Comparison of ENCODE assay signal across 8 cellular contexts in the genomic region with DNA sequence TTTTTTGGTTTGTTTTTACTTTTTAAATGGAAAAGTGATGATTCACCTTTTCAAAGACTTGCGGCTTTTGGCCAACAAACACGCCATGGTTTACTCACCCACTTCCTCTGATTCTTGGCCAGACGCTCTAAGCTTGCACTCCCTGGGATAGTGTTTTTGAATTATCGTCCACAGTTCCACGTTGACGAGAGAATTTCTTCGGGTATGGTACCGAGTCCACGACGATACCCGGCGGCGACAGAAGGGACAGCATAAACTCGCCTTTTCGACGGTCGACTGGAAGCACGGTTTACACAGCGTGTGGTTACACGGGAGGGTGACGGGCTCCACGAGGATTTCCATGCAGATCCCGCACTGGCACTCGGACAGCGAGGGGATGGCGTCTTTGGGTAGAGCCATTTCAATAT. TPM values are rescaled to one million over a fixed set of nuclear protein-coding genes. Genes with fewer than 3 reads are reported as not detected.
DNase-seq lines count a peak whose midpoint lies in the region; ATAC-seq and TF ChIP-seq lines count a peak whose summit lies in the region.

No MANE protein-coding gene starts in this region.

- peaks cover 16% of the 10 kb centered on the region for H3K4me1 ChIP-seq in OCI-LY7 (ENCODE audit: insufficient read depth, low read length, poor library complexity, severe bottlenecking)

- peaks cover 14% of the 10 kb centered on the region for H3K9me3 ChIP-seq in OCI-LY7 (ENCODE audit: low read length)

- no peaks in the 10 kb centered on the region for H3K27me3 Mint-ChIP-seq in activated T-cell treated with anti-CD3 and anti-CD28 coated beads, Interleukin-2, amount 50 U/mL, for 72 hours (ENCODE audit: low read depth)
- H3K27me3 Mint-ChIP-seq in naive B cell = no peaks in the 10 kb centered on the region

- H3K4me3 ChIP-seq in OCI-LY7 (ENCODE audit: low read depth, low read length, poor library complexity, severe bottlenecking) = peak overlapping the region; percentile 80

- H3K79me2 ChIP-seq in OCI-LY7 (ENCODE audit: insufficient read depth, low read depth, low read length) = peaks cover 55% of the 10 kb centered on the region

- no peaks in the 10 kb centered on the region for H3K9me2 ChIP-seq in OCI-LY7 (ENCODE audit: insufficient read depth, low read length)

- H3K4me1 Mint-ChIP-seq in activated T-cell treated with anti-CD3 and anti-CD28 coated beads, Interleukin-2, amount 50 U/mL, for 72 hours (ENCODE audit: low read depth) = peaks cover 37% of the 10 kb centered on the region
- H3K4me1 Mint-ChIP-seq in naive B cell = peaks cover 27 to 53% (median 50%) of the 10 kb centered on the region in 3 donors

- ATAC-seq in HG03108 (IDR thresholded peaks at IDR 0.05; ENCODE audit: unreplicated experiment) (peak; percentile 1), naive B cell (ENCODE audit: low read depth in 2 of 2) (peak; percentile 15 to 25)
- ATAC-seq in activated T-cell treated with anti-CD3 and anti-CD28 coated beads, Interleukin-2, amount 50 U/mL, for 72 hours (replicated peaks in 1 of 2) = peak; percentile 60 to 66
- ATAC-seq in stimulated activated naive CD8-positive, alpha-beta T cell treated with anti-CD3 and anti-CD28 coated beads, Interleukin-15, Interleukin-2, amounts not matched to agents 100 U/mL and 50 U/mL, for 24 hours = peak; percentile 40

- peak; percentile 26 to 62 for DNase-seq in NCI-H2081 (lab: John Stamatoyannopoulos, UW)
- no peak for DNase-seq in NCI-H2081 treated with DMSO at 0.1 percent for 48 hours (lab: John Stamatoyannopoulos, UW)
- DNase-seq in OCI-LY7 (ENCODE audit: low spot score) = peak; percentile 54
- DNase-seq in activated T-cell treated with anti-CD3 and anti-CD28 coated beads, Interleukin-2, amount 50 U/mL, for 72 hours = peak; percentile 69 to 79
- DNase-seq in fibroblast of gingiva (ENCODE audit: low read depth) = peak; percentile 75
- peak; percentile 15 for DNase-seq in naive B cell
- peak; percentile 53 for DNase-seq in stimulated activated naive CD8-positive, alpha-beta T cell treated with anti-CD3 and anti-CD28 coated beads, Interleukin-15, Interleukin-2, amounts not matched to agents 100 U/mL and 50 U/mL, for 24 hours

- H3K4me3 Mint-ChIP-seq in activated T-cell treated with anti-CD3 and anti-CD28 coated beads, Interleukin-2, amount 50 U/mL, for 72 hours = peak overlapping the region; percentile 85 to 97
- peak overlapping the region; percentile 93 to 100 (median 98) for H3K4me3 Mint-ChIP-seq in naive B cell

- H4K20me1 ChIP-seq in OCI-LY7 (ENCODE audit: insufficient read depth, low read length) = peaks cover 27% of the 10 kb centered on the region

- H2AFZ ChIP-seq in OCI-LY7 (ENCODE audit: low read length) = peak overlapping the region; percentile 58; the same call in 1 of the 2 replicates

- CTCF ChIA-PET in OCI-LY7 (lab: Charles Lee; ENCODE audit: unreplicated experiment) = no interaction called here

- no peak; the same call in 1 of the 2 replicates for TF ChIP-seq CTCF in OCI-LY7 (conservative IDR thresholded peaks at IDR 0.05; ENCODE audit: low read length)

- POLR2A ChIA-PET in OCI-LY7 (lab: Charles Lee) = no interaction called here

- H3K27ac Mint-ChIP-seq in activated T-cell treated with anti-CD3 and anti-CD28 coated beads, Interleukin-2, amount 50 U/mL, for 72 hours = peak overlapping the region; percentile 95
- H3K27ac Mint-ChIP-seq in naive B cell = peak overlapping the region; percentile 92 to 99 (median 96)

- H3K27ac ChIP-seq in OCI-LY7 (ENCODE audit: low read depth, low read length, poor library complexity, severe bottlenecking) = peak overlapping the region; percentile 91

- H3K36me3 Mint-ChIP-seq in activated T-cell treated with anti-CD3 and anti-CD28 coated beads, Interleukin-2, amount 50 U/mL, for 72 hours (ENCODE audit: insufficient read depth in 2 of 2) = peaks cover 18 to 36% of the 10 kb centered on the region in 2 donors
- peaks cover 5 to 10% of the 10 kb centered on the region in 2 donors for H3K36me3 Mint-ChIP-seq in naive B cell

- H3K4me2 ChIP-seq in OCI-LY7 (ENCODE audit: low read length) = peak overlapping the region; percentile 99

- peaks cover 3 to 6% of the 10 kb centered on the region in 2 donors for H3K9me3 Mint-ChIP-seq in activated T-cell treated with anti-CD3 and anti-CD28 coated beads, Interleukin-2, amount 50 U/mL, for 72 hours
- H3K9me3 Mint-ChIP-seq in naive B cell = peaks cover 3 to 16% (median 5%) of the 10 kb centered on the region in 7 donors

- BruUV-seq in OCI-LY7 (replicated peaks; lab: Mats Ljungman, UMichigan) = no TSS peak

- H3K36me3 ChIP-seq in OCI-LY7 (ENCODE audit: insufficient read depth, low read length) = peaks cover 34% of the 10 kb centered on the region

- intact Hi-C loops in OCI-LY7 (cut with micrococcal nuclease; ENCODE audit: unreplicated experiment) = loop anchor here (2.0 to 5.0 kb wide), 4 partner anchors 66 to 420 kb away; a partner anchor contains a TSS

RNA-seq across cellular contexts. Expression of a gene that starts 0.8 kb away (rescaled TPM):
- 29.6 and 31.3 TPM in 2 replicates for total RNA-seq in OCI-LY7 (2014; rRNA removed; shearing (Covaris generic))
- total RNA-seq in OCI-LY7 (2022) = 38.1 and 38.7 TPM in 2 replicates
- total RNA-seq in activated T-cell treated with anti-CD3 and anti-CD28 coated beads, Interleukin-2, amount 50 U/mL, for 72 hours = 10 to 100 TPM; 32.0 to 37.7 TPM
- 10 to 100 TPM in 1 of 6 donors, 1 to 10 TPM in 5; 4.4 to 12.8 (median 7.8) TPM for polyA plus RNA-seq in naive B cell (ENCODE audit: low read depth in 6 of 6)

RNA-seq across cellular contexts. Expression of a gene that starts 12.4 kb away (rescaled TPM):
- total RNA-seq in OCI-LY7 (2014; rRNA removed; shearing (Covaris generic)) = not detected in 2 replicates
- total RNA-seq in OCI-LY7 (2022) = not detected in 2 replicates
- not detected for total RNA-seq in activated T-cell treated with anti-CD3 and anti-CD28 coated beads, Interleukin-2, amount 50 U/mL, for 72 hours
- polyA plus RNA-seq in naive B cell (ENCODE audit: low read depth in 6 of 6) = not detected

Comparison
In these comparisons a context has a peak if more than half of its experiments do, and no peak if none do; other contexts are left out.
1. ATAC-seq: peak in every context shown above with its lines; median percentile 63 in activated T-cell treated with anti-CD3 and anti-CD28 coated beads, Interleukin-2, amount 50 U/mL, for 72 hours; 40 in stimulated activated naive CD8-positive, alpha-beta T cell treated with anti-CD3 and anti-CD28 coated beads, Interleukin-15, Interleukin-2, amounts not matched to agents 100 U/mL and 50 U/mL, for 24 hours; 20 in naive B cell; 1 in HG03108.